Comparison of ENCODE assay signal across 9 cellular contexts in the genomic region with DNA sequence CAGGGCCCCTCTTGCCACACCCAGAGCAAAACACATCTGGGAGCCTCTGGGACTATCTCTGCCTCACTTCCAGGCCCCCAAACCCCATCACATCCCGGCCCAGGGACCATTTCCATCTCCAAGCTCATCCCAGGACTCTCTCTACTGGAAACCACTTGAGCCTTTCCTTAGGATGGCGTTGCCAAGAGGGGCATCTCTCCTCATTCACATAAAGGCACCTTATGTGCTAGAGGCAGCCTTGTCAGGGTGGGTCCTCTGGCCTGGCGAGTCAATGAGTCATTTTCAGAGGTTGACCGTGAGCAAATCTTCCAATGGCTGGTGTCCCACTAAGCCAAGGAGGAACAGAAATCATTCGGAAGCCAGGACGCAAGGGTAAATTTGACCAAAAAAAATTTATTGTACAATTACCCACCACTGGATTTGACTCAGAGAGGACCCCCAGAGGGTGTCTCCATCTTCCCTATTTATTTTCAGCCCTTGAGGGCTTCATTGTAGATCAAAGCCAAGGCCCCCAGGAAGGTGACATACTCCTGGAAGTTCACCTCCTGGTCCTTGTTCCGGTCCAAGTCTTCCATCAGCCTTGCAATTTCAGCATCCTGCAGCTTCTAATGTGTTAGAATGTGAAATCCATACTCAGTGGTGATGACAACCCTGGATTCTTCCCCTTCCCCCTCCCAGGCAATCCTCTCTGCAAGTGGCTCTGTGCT. TPM values are rescaled to one million over a fixed set of nuclear protein-coding genes. Genes with fewer than 3 reads are reported as not detected.
A peak's percentile ranks its signal among the peaks of the same experiment; 100 is the strongest.
DNase-seq lines count a peak whose midpoint lies in the region; ATAC-seq, FAIRE-seq and TF ChIP-seq lines count a peak whose summit lies in the region.
"Had no signal": no experiment of that assay in that cellular context is flagged by ENCODE, and none has a peak within 500 bp of the region (broad histone marks: within the 10 kb centered on the region; RNA-seq: fewer than 3 reads in every experiment).

No MANE protein-coding gene starts in this region.

- ATAC-seq in heart right ventricle (no peak), Right ventricle myocardium inferior (no peak), HG03457 (IDR thresholded peaks at IDR 0.05; ENCODE audit: unreplicated experiment) (no peak)

- TF ChIP-seq CTCF in heart right ventricle (IDR thresholded peaks at IDR 0.05) (no peak), cardiac fibroblast (IDR thresholded peaks at IDR 0.05; ENCODE audit: low read depth, low read length) (no peak)

- H3K4me3 ChIP-seq in heart right ventricle (peak overlapping the region; percentile 62 to 93 (median 77)), cardiac fibroblast (replicated peaks in 1 of 2; ENCODE audit: low read depth in 2 of 2, low read length in 2 of 2) (peak overlapping the region; percentile 65 to 94), mucosa of rectum (ENCODE audit: low read length in 2 of 2) (peak overlapping the region; percentile 95 to 98)

- peak overlapping the region; percentile 100 for H3K9ac ChIP-seq in mucosa of rectum (ENCODE audit: low read depth in 1 of 2, low read length in 2 of 2)

- H3K27me3 ChIP-seq in heart right ventricle (no peaks in the 10 kb centered on the region), mucosa of rectum (ENCODE audit: control insufficient read depth in 2 of 2, insufficient read depth in 2 of 2, low read length in 2 of 2) (no peaks in the 10 kb centered on the region)

- TF ChIP-seq POLR2A in H54 (IDR thresholded peaks at IDR 0.05; ENCODE audit: low read depth, low read length) = no peak

- intact Hi-C loops in heart right ventricle (cut with DNase I) = loop anchor here in 6 of 10 donors (2.0 to 10.0 kb wide), 4 partner anchors 32 to 80 kb away; a partner anchor contains a TSS
- intact Hi-C loops in Right ventricle myocardium inferior (cut with DNase I) = loop anchor here (1.0 kb wide), 1 partner anchor 13 kb away; no protein-coding TSS in a partner anchor

- peak overlapping the region in 9 of 10 donors; percentile 93 to 99 (median 98) for H3K27ac ChIP-seq in heart right ventricle
- peak overlapping the region; percentile 99 to 100 for H3K27ac ChIP-seq in mucosa of rectum (ENCODE audit: low read depth in 2 of 2, low read length in 2 of 2)

- no peaks in the 10 kb centered on the region for H3K9me3 ChIP-seq in heart right ventricle
- no peaks in the 10 kb centered on the region for H3K9me3 ChIP-seq in mucosa of rectum (ENCODE audit: control insufficient read depth in 2 of 2, low read length in 2 of 2)

- H3K4me1 ChIP-seq in heart right ventricle (peaks cover 3 to 61% (median 35%) of the 10 kb centered on the region in 9 donors), mucosa of rectum (ENCODE audit: control insufficient read depth in 2 of 2, insufficient read depth in 2 of 2, low read length in 2 of 2) (peaks cover 60 to 65% of the 10 kb centered on the region in 2 donors)

- DNase-seq in heart right ventricle (no peak), Right ventricle myocardium inferior (ENCODE audit: missing footprints) (no peak), cardiac fibroblast (ENCODE audit: low read depth in 2 of 2) (peak; percentile 26 to 67), NOMO-1 treated with DMSO at 0.1 percent for 48 hours (lab: John Stamatoyannopoulos, UW; ENCODE audit: unreplicated experiment) (no peak), kidney glomerular epithelial cell (lab: John Stamatoyannopoulos, UW) (no peak), H54 (ENCODE audit: insufficient read length, low spot score) (no peak)

- 80 to 88% methylated on average over 7 of the region's 7 CpGs for WGBS in heart right ventricle, 2 donors

- no peak for FAIRE-seq in H54 (lab: Jason Lieb, UNC)
- FAIRE-seq: G401.6 had no signal

- peaks cover 0 to 9% (median 0%) of the 10 kb centered on the region in 9 donors for H3K36me3 ChIP-seq in heart right ventricle
- peaks cover 0 to 3% of the 10 kb centered on the region in 2 donors for H3K36me3 ChIP-seq in mucosa of rectum (ENCODE audit: control insufficient read depth in 2 of 2, insufficient read depth in 2 of 2, low read length in 2 of 2)

RNA-seq across cellular contexts. Expression of a gene that starts 1.4 kb away (rescaled TPM):
- total RNA-seq in heart right ventricle (100 to 1,000 TPM; 237 to 385 (median 294) TPM), Right ventricle myocardium inferior (265 TPM)
- 1,000 to 10,000 TPM in 1 of 2 donors, 100 to 1,000 TPM in 1; 630 to 2,261 TPM for polyA plus RNA-seq in heart right ventricle

RNA-seq across cellular contexts. Expression of a gene that starts 6.4 kb away (rescaled TPM):
- total RNA-seq in heart right ventricle = not detected
- not detected for polyA plus RNA-seq in heart right ventricle
- total RNA-seq in Right ventricle myocardium inferior = not detected

RNA-seq across cellular contexts. Expression of a gene that starts 11.2 kb away (rescaled TPM):
- total RNA-seq in heart right ventricle (100 to 1,000 TPM in 2 of 10 donors, 10 to 100 TPM in 8; 29.4 to 166 (median 68.1) TPM), Right ventricle myocardium inferior (164 TPM)
- 100 to 1,000 TPM; 196 to 755 TPM for polyA plus RNA-seq in heart right ventricle

RNA-seq across cellular contexts. Expression of a gene that starts 14.7 kb away (rescaled TPM):
- total RNA-seq in heart right ventricle = 1 to 10 TPM in 3 of 10 donors, under 1 TPM in 1, not detected in 6; 0.30 to 2.9 (median 1.9) TPM
- polyA plus RNA-seq in heart right ventricle = 1 to 10 TPM; 2.4 to 6.3 TPM
- total RNA-seq in Right ventricle myocardium inferior = 0.49 TPM

RNA-seq across cellular contexts. Expression of a gene that starts 31.3 kb away (rescaled TPM):
- total RNA-seq in heart right ventricle = 1 to 10 TPM in 9 of 10 donors, not detected in 1; 1.2 to 4.5 (median 3.1) TPM
- 1 to 10 TPM; 2.2 to 7.4 TPM for polyA plus RNA-seq in heart right ventricle
- total RNA-seq in Right ventricle myocardium inferior = 2.3 TPM

Comparison
In these comparisons a context has a peak if more than half of its experiments do, and no peak if none do; other contexts are left out.
1. DNase-seq: peak in cardiac fibroblast (2 of 2); none in heart right ventricle (0 of 2), Right ventricle myocardium inferior (single experiment), NOMO-1 treated with DMSO at 0.1 percent for 48 hours (single experiment), kidney glomerular epithelial cell (single experiment) and H54 (single experiment).
2. Peak in every context shown above with its lines, with median percentiles within 50 percentile points of each other: H3K4me3 ChIP-seq.